20 cellular contexts compared by ENCODE assay signal in genomic region chr2:121231385-121232000, GRCh38. TPM values are rescaled to one million over a fixed set of nuclear protein-coding genes. Genes with fewer than 3 reads are reported as not detected.
"Had no signal": no experiment of that assay in that cellular context is flagged by ENCODE, and none has a peak within 500 bp of the region (broad histone marks: within the 10 kb centered on the region; RNA-seq: fewer than 3 reads in every experiment).

No MANE protein-coding gene starts in this region.

- ATAC-seq: esophagus mucosa; heart right ventricle; left lobe of liver; pancreas; right lobe of liver; stimulated activated naive B cell treated with anti-CD40 and anti-IgM and Interleukin-4, amounts not matched to agents 10 μg/mL and 1 μg/mL and 100 μg/mL, for 72 hours had no signal

- DNase-seq: dorsolateral prefrontal cortex; effector CD8-positive, alpha-beta T cell; heart right ventricle; hypothalamus; occipital lobe; stimulated activated CD4-positive, alpha-beta T cell treated with anti-CD3 and anti-CD28 coated beads, Interleukin-15, amount 100 ng/mL, for 24 hours; stimulated activated CD4-positive, alpha-beta T cell treated with anti-CD3 and anti-CD28 coated beads, Interleukin-1b, Interleukin-23, amount 100 ng/mL, for 48 hours; stimulated activated CD4-positive, alpha-beta T cell treated with anti-CD3 and anti-CD28 coated beads, Interleukin-4, amount 100 ng/mL, for 24 hours; stimulated activated naive B cell treated with anti-CD40 and anti-IgM and Interleukin-4, amounts not matched to agents 10 μg/mL and 1 μg/mL and 100 μg/mL, for 72 hours; upper lobe of left lung; uterus had no signal

- H3K27ac ChIP-seq: coronary artery, dorsolateral prefrontal cortex, heart right ventricle, neural progenitor cell, pancreas, prostate gland, right lobe of liver, uterus had no signal

- H3K36me3 ChIP-seq: heart right ventricle, neural progenitor cell, pancreas, prostate gland, right lobe of liver, uterus had no signal

- H3K27me3 ChIP-seq: neural progenitor cell, pancreas, right lobe of liver, upper lobe of left lung, uterus had no signal

- H3K4me2 ChIP-seq: neural progenitor cell had no signal

- H3K9me3 ChIP-seq: heart right ventricle, pancreas, prostate gland, right lobe of liver, upper lobe of left lung, uterus had no signal

- H3K4me3 ChIP-seq: coronary artery, dorsolateral prefrontal cortex, heart right ventricle, neural progenitor cell, pancreas, prostate gland, right lobe of liver, upper lobe of left lung, uterus had no signal

- H3K4me1 ChIP-seq: heart right ventricle, pancreas, prostate gland, uterus had no signal

- H2AFZ ChIP-seq: neural progenitor cell had no signal

RNA-seq across cellular contexts. Expression of gene TFCP2L1, which starts 53.5 kb away (rescaled TPM):
- total RNA-seq: fibroblast of lung, glomerular endothelial cell had no signal
- polyA plus RNA-seq: fibroblast of lung had no signal
